In the genomic region with DNA sequence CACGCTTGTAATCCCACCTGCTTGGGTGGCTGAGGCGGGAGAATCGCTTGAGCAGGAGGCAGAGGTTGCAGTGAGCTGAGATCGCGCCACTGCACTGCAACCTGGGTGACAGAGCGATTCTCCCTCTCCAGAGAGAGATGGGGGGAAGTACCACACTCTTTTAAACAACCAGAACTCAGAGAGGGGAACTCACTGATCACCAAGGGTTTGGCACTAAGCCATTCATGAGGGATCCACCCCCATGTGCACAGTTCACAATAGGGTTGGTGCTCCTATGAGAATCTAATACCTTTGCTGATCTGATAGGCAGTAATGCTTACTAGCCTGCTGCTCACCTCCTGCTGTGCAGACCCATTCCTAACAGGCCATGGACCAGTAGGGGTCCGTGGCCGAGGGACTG, we compare ENCODE assay signal across 22 cellular contexts.
"Had no signal": no experiment of that assay in that cellular context is flagged by ENCODE, and none has a peak within 500 bp of the region (broad histone marks: within the 10 kb centered on the region; RNA-seq: fewer than 3 reads in every experiment).

No MANE protein-coding gene starts in this region.

- H3K27ac Mint-ChIP-seq: endodermal cell; natural killer cell treated with Interleukin-12 subunit alpha and Interleukin-12 subunit beta and Interleukin-15 and Interleukin-18, amount 100 ng/mL, for 72 hours; neural progenitor cell; progenitor cell of endocrine pancreas; type B pancreatic cell had no signal

- H3K36me3 ChIP-seq: neural progenitor cell, pancreas, suprapubic skin, thyroid gland had no signal

- ATAC-seq: left colon; left ventricle myocardium superior; natural killer cell treated with Interleukin-12 subunit alpha and Interleukin-12 subunit beta and Interleukin-15 and Interleukin-18, amount 100 ng/mL, for 72 hours; pancreas; right cardiac atrium; stimulated activated naive CD8-positive, alpha-beta T cell treated with anti-CD3 and anti-CD28 coated beads, Interleukin-15, Interleukin-2, amounts not matched to agents 100 U/mL and 50 U/mL, for 24 hours had no signal

- H3K4me3 Mint-ChIP-seq: endodermal cell; natural killer cell treated with Interleukin-12 subunit alpha and Interleukin-12 subunit beta and Interleukin-15 and Interleukin-18, amount 100 ng/mL, for 72 hours; neural progenitor cell; type B pancreatic cell had no signal

- DNase-seq: effector CD4-positive, alpha-beta T cell; endodermal cell; foreskin melanocyte; head of caudate nucleus; left colon; left ventricle myocardium superior; mesenchymal stem cell; midbrain; occipital lobe; pancreas; right cardiac atrium; stimulated activated CD4-positive, alpha-beta T cell treated with anti-CD3 and anti-CD28 coated beads, Interleukin-2, amount 100 ng/mL, for 48 hours; stimulated activated naive CD8-positive, alpha-beta T cell treated with anti-CD3 and anti-CD28 coated beads, Interleukin-15, Interleukin-2, amounts not matched to agents 100 U/mL and 50 U/mL, for 24 hours; thyroid gland had no signal

- H3K27me3 Mint-ChIP-seq: progenitor cell of endocrine pancreas, type B pancreatic cell had no signal

- H3K36me3 Mint-ChIP-seq: natural killer cell treated with Interleukin-12 subunit alpha and Interleukin-12 subunit beta and Interleukin-15 and Interleukin-18, amount 100 ng/mL, for 72 hours; neural progenitor cell; type B pancreatic cell had no signal

- H3K9me3 Mint-ChIP-seq: endodermal cell; natural killer cell treated with Interleukin-12 subunit alpha and Interleukin-12 subunit beta and Interleukin-15 and Interleukin-18, amount 100 ng/mL, for 72 hours; neural progenitor cell; type B pancreatic cell had no signal

- H3K4me1 ChIP-seq: pancreas, suprapubic skin, thyroid gland had no signal

- H3K9me3 ChIP-seq: pancreas, suprapubic skin, thyroid gland had no signal

- H3K4me3 ChIP-seq: hepatocyte, lung, neural progenitor cell, pancreas, smooth muscle cell, suprapubic skin, thyroid gland had no signal

- H3K27me3 ChIP-seq: hepatocyte, neural progenitor cell, pancreas, suprapubic skin, thyroid gland had no signal

- H3K27ac ChIP-seq: hepatocyte, neural progenitor cell, pancreas, suprapubic skin, thyroid gland had no signal
